Comparison of ENCODE assay signal across 24 cellular contexts in genomic region chr14:100544506-100545141, GRCh38. TPM values are rescaled to one million over a fixed set of nuclear protein-coding genes. Genes with fewer than 3 reads are reported as not detected.
"Had no signal": no experiment of that assay in that cellular context is flagged by ENCODE, and none has a peak within 500 bp of the region (broad histone marks: within the 10 kb centered on the region; RNA-seq: fewer than 3 reads in every experiment).

No MANE protein-coding gene starts in this region.

- H3K9me3 Mint-ChIP-seq: activated T-cell treated with anti-CD3 and anti-CD28 coated beads, Interleukin-2, amount 50 U/mL, for 24 hours; activated T-helper 2 cell treated with anti-CD3 and anti-CD28 coated beads, Interferon-gamma antibody, Interleukin-2, Interleukin-4, amounts not matched to agents 10 μg/mL and 5 μg/mL and 100 μg/mL, durations not matched to agents 14 hours and 24 hours and 36 hours; central memory CD8-positive, alpha-beta T cell; nephron progenitor cell; stimulated activated naive B cell treated with anti-CD40 and anti-IgM and Interleukin-4, amounts not matched to agents 10 μg/mL and 1 μg/mL and 100 μg/mL, for 72 hours; T-helper 2 cell treated with Interferon-gamma antibody and Interleukin-4, amounts not matched to agents 5 μg/mL and 100 μg/mL, for 36 hours had no signal

- H3K4me3 ChIP-seq: breast epithelium, uterus had no signal

- H3K27me3 Mint-ChIP-seq: activated naive CD8-positive, alpha-beta T cell; central memory CD8-positive, alpha-beta T cell had no signal

- H3K27ac Mint-ChIP-seq: activated CD8-positive, alpha-beta T cell treated with anti-CD3 and anti-CD28 coated beads, Interleukin-2, amount 10 ng/mL, durations not matched to agents 7 days and 5 days; activated T-cell treated with anti-CD3 and anti-CD28 coated beads, Interleukin-2, amount 50 U/mL, for 24 hours; activated T-helper 2 cell treated with anti-CD3 and anti-CD28 coated beads, Interferon-gamma antibody, Interleukin-2, Interleukin-4, amounts not matched to agents 10 μg/mL and 5 μg/mL and 100 μg/mL, durations not matched to agents 14 hours and 24 hours and 36 hours; nephron progenitor cell; stimulated activated naive B cell treated with anti-CD40 and anti-IgM and Interleukin-4, amounts not matched to agents 10 μg/mL and 1 μg/mL and 100 μg/mL, for 72 hours had no signal

- H3K36me3 Mint-ChIP-seq: activated naive CD8-positive, alpha-beta T cell had no signal

- H3K9me3 ChIP-seq: breast epithelium, uterus had no signal

- H3K27me3 ChIP-seq: breast epithelium, uterus had no signal

- H3K36me3 ChIP-seq: breast epithelium, uterus, WERI-Rb-1 had no signal

- DNase-seq: activated CD4-positive, alpha-beta T cell treated with anti-CD3 and anti-CD28 coated beads for 1 hour; activated CD4-positive, alpha-beta T cell treated with anti-CD3 and anti-CD28 coated beads, Interleukin-2, amount 50 U/mL, for 1 hour; activated CD8-positive, alpha-beta T cell treated with anti-CD3 and anti-CD28 coated beads, Interleukin-2, amount 10 ng/mL, durations not matched to agents 7 days and 5 days; activated naive CD4-positive, alpha-beta T cell; activated T-cell treated with anti-CD3 and anti-CD28 coated beads, Interleukin-2, amount 50 U/mL, for 24 hours; amniotic stem cell; effector memory CD4-positive, alpha-beta T cell; foreskin keratinocyte; nephron progenitor cell; nucleus accumbens; stimulated activated CD4-positive, alpha-beta T cell treated with anti-CD3 and anti-CD28 coated beads, Interleukin-2, amount 100 ng/mL, for 48 hours; stimulated activated CD8-positive, alpha-beta memory T cell treated with anti-CD3 and anti-CD28 coated beads, Interleukin-4, amount 100 ng/mL, for 48 hours; stimulated activated naive B cell treated with anti-CD40 and anti-IgM and Interleukin-4, amounts not matched to agents 10 μg/mL and 1 μg/mL and 100 μg/mL, for 72 hours; trophoblast cell; uterus; WERI-Rb-1 had no signal

- ATAC-seq: activated CD8-positive, alpha-beta T cell treated with anti-CD3 and anti-CD28 coated beads, Interleukin-2, amount 10 ng/mL, durations not matched to agents 7 days and 5 days; foreskin keratinocyte; sciatic nerve; stimulated activated naive B cell treated with anti-CD40 and anti-IgM and Interleukin-4, amounts not matched to agents 10 μg/mL and 1 μg/mL and 100 μg/mL, for 72 hours had no signal

- H3K4me1 ChIP-seq: breast epithelium, foreskin keratinocyte had no signal

- H3K4me3 Mint-ChIP-seq: activated CD8-positive, alpha-beta T cell treated with anti-CD3 and anti-CD28 coated beads, Interleukin-2, amount 10 ng/mL, durations not matched to agents 7 days and 5 days; activated naive CD8-positive, alpha-beta T cell; activated T-cell treated with anti-CD3 and anti-CD28 coated beads, Interleukin-2, amount 50 U/mL, for 24 hours; central memory CD8-positive, alpha-beta T cell; nephron progenitor cell; stimulated activated naive B cell treated with anti-CD40 and anti-IgM and Interleukin-4, amounts not matched to agents 10 μg/mL and 1 μg/mL and 100 μg/mL, for 72 hours; T-helper 2 cell treated with Interferon-gamma antibody and Interleukin-4, amounts not matched to agents 5 μg/mL and 100 μg/mL, for 36 hours had no signal

- H3K27ac ChIP-seq: foreskin keratinocyte, WERI-Rb-1 had no signal

RNA-seq across cellular contexts. Expression of gene BEGAIN, which starts 42.6 kb away (rescaled TPM):
- total RNA-seq: glomerular endothelial cell, myocyte had no signal
